1 cellular context compared by ENCODE assay signal in genomic region chr5:141914154-141914743, GRCh38.
TF ChIP-seq lines count a peak whose summit lies in the region.

No MANE protein-coding gene starts in this region.

TF ChIP-seq in HepG2, 621 proteins besides CTCF, POLR2A, EP300 and RAD21 (continued from another document and continues in another):
- TF ChIP-seq STAT6 (CRISPR knock-in tag; IDR thresholded peaks at IDR 0.05; ENCODE audit: borderline replicate concordance) (no peak), TBP (CRISPR knock-in tag; IDR thresholded peaks at IDR 0.05) (no peak), XRCC5 (optimal IDR thresholded peaks at IDR 0.05; ENCODE audit: low read length) (peak; percentile 21), ELF1 (CRISPR knock-in tag; IDR thresholded peaks at IDR 0.05) (no peak), SKI (IDR thresholded peaks at IDR 0.05; ENCODE audit: partially characterized antibody) (no peak), MAZ (IDR thresholded peaks at IDR 0.05; ENCODE audit: borderline replicate concordance, low read depth, low read length) (no peak), MAZ (CRISPR knock-in tag; IDR thresholded peaks at IDR 0.05; ENCODE audit: low read depth) (no peak), RFX3 (CRISPR knock-in tag; IDR thresholded peaks at IDR 0.05) (no peak), FOXC1 (CRISPR knock-in tag; IDR thresholded peaks at IDR 0.05; ENCODE audit: borderline replicate concordance) (peak; percentile 82), MLX (CRISPR knock-in tag; IDR thresholded peaks at IDR 0.05) (peak; percentile 89), ZNF136 (CRISPR knock-in tag; IDR thresholded peaks at IDR 0.05; ENCODE audit: low read depth) (0 out of 2 replicates have a peak, but pooled peaks have one; percentile 32), ZNF598 (CRISPR knock-in tag; IDR thresholded peaks at IDR 0.05; ENCODE audit: borderline replicate concordance) (no peak; the same call in 1 of the 2 replicates), SSRP1 (CRISPR knock-in tag; IDR thresholded peaks at IDR 0.05) (no peak), ZNF274 (CRISPR knock-in tag; IDR thresholded peaks at IDR 0.05) (peak; percentile 69; the same call in 1 of the 2 replicates), CCDC6 (CRISPR knock-in tag; IDR thresholded peaks at IDR 0.05) (peak; percentile 31; the same call in 1 of the 2 replicates), PITX1 (CRISPR knock-in tag; IDR thresholded peaks at IDR 0.05) (no peak), ZBTB2 (CRISPR knock-in tag; IDR thresholded peaks at IDR 0.05; ENCODE audit: low read depth) (no peak), ZNF121 (CRISPR knock-in tag; IDR thresholded peaks at IDR 0.05) (no peak), U2AF2 (IDR thresholded peaks at IDR 0.05; ENCODE audit: low read depth, low read length) (no peak), NFATC3 (CRISPR knock-in tag; IDR thresholded peaks at IDR 0.05) (no peak), ZXDC (CRISPR knock-in tag; IDR thresholded peaks at IDR 0.05) (no peak), ZBTB3 (CRISPR knock-in tag; IDR thresholded peaks at IDR 0.05; ENCODE audit: borderline replicate concordance, low read depth) (no peak), NFE2 (CRISPR knock-in tag; IDR thresholded peaks at IDR 0.05) (no peak), ARID3A (IDR thresholded peaks at IDR 0.05; ENCODE audit: low read depth, low read length) (no peak), MTF2 (CRISPR knock-in tag; IDR thresholded peaks at IDR 0.05; ENCODE audit: borderline replicate concordance) (peak; percentile 83; the same call in 1 of the 2 replicates), ZNF382 (CRISPR knock-in tag; IDR thresholded peaks at IDR 0.05; ENCODE audit: borderline replicate concordance) (no peak), ZEB1 (IDR thresholded peaks at IDR 0.05; ENCODE audit: insufficient replicate concordance, low read depth) (no peak), TBL1XR1 (IDR thresholded peaks at IDR 0.05; ENCODE audit: borderline replicate concordance, low read length, partially characterized antibody) (no peak), ZNF292 (CRISPR knock-in tag; IDR thresholded peaks at IDR 0.05; ENCODE audit: borderline replicate concordance, low read depth) (no peak), CBX1 (IDR thresholded peaks at IDR 0.05; ENCODE audit: low read depth) (no peak), KLF6 (CRISPR knock-in tag; IDR thresholded peaks at IDR 0.05) (no peak), HIC2 (CRISPR knock-in tag; IDR thresholded peaks at IDR 0.05; ENCODE audit: low read depth) (no peak), HMG20A (CRISPR knock-in tag; IDR thresholded peaks at IDR 0.05; ENCODE audit: borderline replicate concordance) (no peak; the same call in 1 of the 2 replicates), ZNF850 (CRISPR knock-in tag; conservative IDR thresholded peaks at IDR 0.05) (no peak), JARID2 (CRISPR knock-in tag; IDR thresholded peaks at IDR 0.05; ENCODE audit: insufficient replicate concordance) (no peak), ZNF367 (CRISPR knock-in tag; IDR thresholded peaks at IDR 0.05; ENCODE audit: borderline replicate concordance) (no peak), SP1 (IDR thresholded peaks at IDR 0.05) (no peak), SP1 (CRISPR knock-in tag; IDR thresholded peaks at IDR 0.05) (no peak), SMAD3 (CRISPR knock-in tag; IDR thresholded peaks at IDR 0.05) (no peak), E2F5 (CRISPR knock-in tag; conservative IDR thresholded peaks at IDR 0.05) (no peak), GTF2F1 (IDR thresholded peaks at IDR 0.05; ENCODE audit: low read length) (no peak), NR1H2 (CRISPR knock-in tag; IDR thresholded peaks at IDR 0.05; ENCODE audit: borderline replicate concordance, low read depth) (no peak), ZNF331 (CRISPR knock-in tag; IDR thresholded peaks at IDR 0.05) (peak; percentile 40; the same call in 1 of the 2 replicates), THAP7 (CRISPR knock-in tag; IDR thresholded peaks at IDR 0.05) (no peak), ELF4 (CRISPR knock-in tag; IDR thresholded peaks at IDR 0.05; ENCODE audit: borderline replicate concordance) (no peak), ZNF101 (CRISPR knock-in tag; IDR thresholded peaks at IDR 0.05; ENCODE audit: borderline replicate concordance, low read depth) (no peak), MIXL1 (CRISPR knock-in tag; IDR thresholded peaks at IDR 0.05) (no peak), BORCS8-MEF2B (CRISPR knock-in tag; IDR thresholded peaks at IDR 0.05) (no peak), ZNF687 (CRISPR knock-in tag; IDR thresholded peaks at IDR 0.05) (peak; percentile 91), ZNF280B (CRISPR knock-in tag; IDR thresholded peaks at IDR 0.05; ENCODE audit: borderline replicate concordance) (peak; percentile 60; the same call in 1 of the 2 replicates)
